ENCODE assay signal across 16 cellular contexts in genomic region chr2:207724113-207724512, GRCh38. TPM values are rescaled to one million over a fixed set of nuclear protein-coding genes. Genes with fewer than 3 reads are reported as not detected.
A peak's percentile ranks its signal among the peaks of the same experiment; 100 is the strongest.
DNase-seq lines count a peak whose midpoint lies in the region; ATAC-seq and TF ChIP-seq lines count a peak whose summit lies in the region.
"Had no signal": no experiment of that assay in that cellular context is flagged by ENCODE, and none has a peak within 500 bp of the region (broad histone marks: within the 10 kb centered on the region; RNA-seq: fewer than 3 reads in every experiment).

No MANE protein-coding gene starts in this region.

- H3K27me3 ChIP-seq in mammary epithelial cell (ENCODE audit: insufficient read depth, low read length) (no peaks in the 10 kb centered on the region), PC-9 (ENCODE audit: insufficient read depth, low read depth) (no peaks in the 10 kb centered on the region)
- H3K27me3 ChIP-seq: tibial artery had no signal

- no peak overlapping the region for H3K4me3 Mint-ChIP-seq in MCF 10A (ENCODE audit: unreplicated experiment)

- H3K27me3 Mint-ChIP-seq in MCF 10A (ENCODE audit: insufficient read depth, unreplicated experiment), result no peaks in the 10 kb centered on the region

- CTCF ChIA-PET in MCF 10A (lab: Yijun Ruan, JAX) (interaction anchor here (0.7 to 3.1 kb wide), 4 partner anchors 8 to 100 kb away, joined by 3 to 27 read pairs (median 6); no protein-coding TSS in a partner anchor), mammary epithelial cell (lab: Charles Lee; ENCODE audit: low non-redundant PET) (no interaction called here), PC-9 (lab: Charles Lee) (no interaction called here)

- in situ Hi-C loops in mammary epithelial cell (cut with MboI; ENCODE audit: low sequenced_read_pairs in 2 of 2), result no loop called here

- dilution Hi-C loops in mammary epithelial cell (cut with HindIII; ENCODE audit: low sequenced_read_pairs), result no loop called here

- H3K4me3 ChIP-seq in mammary epithelial cell (replicated peaks in 1 of 3; ENCODE audit: insufficient read depth in 1 of 3, low read depth in 2 of 3, low read length in 3 of 3), result no peak overlapping the region
- no peak overlapping the region for H3K4me3 ChIP-seq in PC-9
- H3K4me3 ChIP-seq: tibial artery had no signal

- H3K9ac ChIP-seq in mammary epithelial cell (ENCODE audit: insufficient read depth, low read length), result no peak overlapping the region

- H3F3A ChIP-seq in PC-9 (ENCODE audit: insufficient read depth, low read depth), result peaks cover 45% of the 10 kb centered on the region

- BruUV-seq in MCF 10A (replicated peaks; lab: Mats Ljungman, UMichigan), result no TSS peak
- BruUV-seq in mammary epithelial cell (replicated peaks; lab: Mats Ljungman, UMichigan), result no TSS peak
- BruUV-seq in PC-9 (replicated peaks; lab: Mats Ljungman, UMichigan), result no TSS peak

- H2AFZ ChIP-seq in mammary epithelial cell (ENCODE audit: low read depth, low read length), result no peak overlapping the region
- no peak overlapping the region for H2AFZ ChIP-seq in PC-9

- peaks cover 27% of the 10 kb centered on the region for H3K4me1 Mint-ChIP-seq in MCF 10A (ENCODE audit: insufficient read depth, unreplicated experiment)

- ATAC-seq in HG02943 (IDR thresholded peaks at IDR 0.05; ENCODE audit: low read depth, unreplicated experiment) (peak; percentile 71), HG02642 (IDR thresholded peaks at IDR 0.05; ENCODE audit: poor library complexity, unreplicated experiment) (no peak), GM19351 (IDR thresholded peaks at IDR 0.05; ENCODE audit: unreplicated experiment) (no peak), GM18867 (IDR thresholded peaks at IDR 0.05; ENCODE audit: unreplicated experiment) (no peak)
- ATAC-seq: right cardiac atrium had no signal

- H3K79me2 ChIP-seq in mammary epithelial cell (ENCODE audit: insufficient read depth, low read length) (peaks cover 50% of the 10 kb centered on the region), PC-9 (ENCODE audit: low read depth) (peaks cover 73% of the 10 kb centered on the region)

- intact Hi-C loops in MCF 10A (cut with micrococcal nuclease), result no loop called here
- intact Hi-C loops in mammary epithelial cell (cut with micrococcal nuclease), result no loop called here
- intact Hi-C loops in PC-9 (cut with micrococcal nuclease; ENCODE audit: unreplicated experiment), result loop anchor here (10.0 kb wide), 1 partner anchor 739 kb away; no protein-coding TSS in a partner anchor

- H3K4me2 ChIP-seq in mammary epithelial cell (ENCODE audit: insufficient read depth, low read depth, low read length) (no peak overlapping the region), PC-9 (peak overlapping the region; percentile 46; the same call in 1 of the 2 replicates)

- 83% methylated on average over 3 of the region's 3 CpGs for WGBS in mammary epithelial cell (ENCODE audit: low coverage, missing lambda C conversion rate)

- H3K36me3 ChIP-seq in mammary epithelial cell (ENCODE audit: insufficient read depth, low read length) (no peaks in the 10 kb centered on the region), PC-9 (ENCODE audit: low read depth) (no peaks in the 10 kb centered on the region; the same call in none of the 2 replicates)

- peaks cover 28% of the 10 kb centered on the region for H3K4me1 ChIP-seq in mammary epithelial cell (ENCODE audit: insufficient read depth, low read length)
- H3K4me1 ChIP-seq in PC-9 (replicated peaks; ENCODE audit: insufficient read depth), result peaks cover 67% of the 10 kb centered on the region

- H3K9me3 ChIP-seq in mammary epithelial cell (replicated peaks; ENCODE audit: insufficient read depth, low read length) (no peaks in the 10 kb centered on the region), PC-9 (ENCODE audit: insufficient read depth, low read depth) (no peaks in the 10 kb centered on the region)
- H3K9me3 ChIP-seq: tibial artery had no signal

- H3K27ac ChIP-seq in mammary epithelial cell (ENCODE audit: insufficient read depth, low read depth, low read length) (no peak overlapping the region), PC-9 (peak overlapping the region; percentile 88)
- H3K27ac ChIP-seq: HL-60, tibial artery had no signal

- peak overlapping the region; percentile 53 for H3K27ac Mint-ChIP-seq in MCF 10A (ENCODE audit: low read depth, unreplicated experiment)

- TF ChIP-seq CTCF in MCF 10A (IDR thresholded peaks at IDR 0.05; ENCODE audit: unreplicated experiment), result no peak
- no peak for TF ChIP-seq CTCF in mammary epithelial cell (conservative IDR thresholded peaks at IDR 0.05 in 1 of 2, IDR thresholded peaks at IDR 0.05 in 1 of 2; ENCODE audit: extremely low read depth in 1 of 2, insufficient read depth in 1 of 2, low read depth in 1 of 2, low read length in 2 of 2)
- TF ChIP-seq CTCF in PC-9 (conservative IDR thresholded peaks at IDR 0.05), result no peak

- POLR2A ChIA-PET in MCF 10A (lab: Yijun Ruan, JAX) (interaction anchor here (1.3 to 6.4 kb wide), 6 partner anchors 8 to 191 kb away, joined by 3 to 57 read pairs (median 17); partner anchors contain the start of genes CCNYL1 and METTL21A), PC-9 (lab: Charles Lee; ENCODE audit: unreplicated experiment) (interaction anchor here (0.6 kb wide), 1 partner anchor 71 kb away, joined by 3 read pairs; no protein-coding TSS in a partner anchor)

- no peak for DNase-seq in MCF 10A (ENCODE audit: unreplicated experiment)
- no peak for DNase-seq in mammary epithelial cell
- DNase-seq in PC-9, result no peak
- no peak for DNase-seq in stimulated activated CD4-positive, alpha-beta T cell treated with anti-CD3 and anti-CD28 coated beads, Interleukin-2, amount 100 ng/mL, for 48 hours
- DNase-seq: GDM1; KBM-7; NCI-H226; right cardiac atrium; stimulated activated CD4-positive, alpha-beta T cell treated with anti-CD3 and anti-CD28 coated beads, Interleukin-1b, Interleukin-23, amount 100 ng/mL, for 48 hours; stimulated activated CD8-positive, alpha-beta memory T cell treated with anti-CD3 and anti-CD28 coated beads, Interleukin-4, amount 100 ng/mL, for 48 hours; tibial artery had no signal

- H4K20me1 ChIP-seq in mammary epithelial cell (ENCODE audit: insufficient read depth, low read length) (no peaks in the 10 kb centered on the region), PC-9 (ENCODE audit: insufficient read depth) (no peaks in the 10 kb centered on the region)

- H3K9me2 ChIP-seq in PC-9 (ENCODE audit: insufficient read depth), result no peaks in the 10 kb centered on the region

- H3K36me3 Mint-ChIP-seq in MCF 10A (ENCODE audit: insufficient read depth, unreplicated experiment), result peaks cover 6% of the 10 kb centered on the region

- no peaks in the 10 kb centered on the region for H3K9me3 Mint-ChIP-seq in MCF 10A (ENCODE audit: unreplicated experiment)

RNA-seq across cellular contexts. Expression of gene CCNYL1, which starts 12.7 kb away (rescaled TPM):
- total RNA-seq in MCF 10A (2022) (19.7 and 23.3 TPM in 2 replicates), mammary epithelial cell (10 to 100 TPM; 11.2 to 30.0 TPM), PC-9 (2021) (21.8 and 24.8 TPM in 2 replicates)
- 16.3 TPM for polyA plus RNA-seq in mammary epithelial cell
- 28.4 TPM for polyA minus RNA-seq in mammary epithelial cell

RNA-seq across cellular contexts. Expression of gene FZD5, which starts 45.6 kb away (rescaled TPM):
- total RNA-seq in MCF 10A (2022) (2.6 and 4.3 TPM in 2 replicates), mammary epithelial cell (1 to 10 TPM; 4.4 to 8.7 TPM), PC-9 (2021) (5.6 and 6.8 TPM in 2 replicates)
- 1.9 TPM for polyA plus RNA-seq in mammary epithelial cell
- 4.5 TPM for polyA minus RNA-seq in mammary epithelial cell
